10 cellular contexts compared by ENCODE assay signal in genomic region chr9:121359358-121360294, GRCh38. TPM values are rescaled to one million over a fixed set of nuclear protein-coding genes. Genes with fewer than 3 reads are reported as not detected.
DNase-seq lines count a peak whose midpoint lies in the region; ATAC-seq, FAIRE-seq and TF ChIP-seq lines count a peak whose summit lies in the region.
"Had no signal": no experiment of that assay in that cellular context is flagged by ENCODE, and none has a peak within 500 bp of the region (broad histone marks: within the 10 kb centered on the region; RNA-seq: fewer than 3 reads in every experiment).

No MANE protein-coding gene starts in this region.

- H3K4me1 ChIP-seq in IMR-90 (ENCODE audit: control insufficient read depth, insufficient read depth, low read length) (peaks cover 11% of the 10 kb centered on the region), small intestine (ENCODE audit: control insufficient read depth in 2 of 2, insufficient read depth in 1 of 2, low read depth in 1 of 2, low read length in 1 of 2) (peaks cover 8 to 19% of the 10 kb centered on the region in 2 donors)

- no peak overlapping the region for H2BK20ac ChIP-seq in IMR-90 (ENCODE audit: low read depth, low read length)

- no peaks in the 10 kb centered on the region for H3K27me3 ChIP-seq in CD4-positive, alpha-beta T cell (ENCODE audit: control insufficient read depth, insufficient read depth, low read length)
- H3K27me3 ChIP-seq in IMR-90 (ENCODE audit: control insufficient read depth, insufficient read depth, low read length): no peaks in the 10 kb centered on the region
- H3K27me3 ChIP-seq in small intestine (ENCODE audit: control insufficient read depth in 2 of 2, insufficient read depth in 2 of 2, low read length in 2 of 2): no peaks in the 10 kb centered on the region

- POLR2A ChIA-PET in CD4-positive, alpha-beta T cell (lab: Charles Lee): interaction anchor here (1.6 kb wide), 1 partner anchor 9 kb away, joined by 5 read pairs; no protein-coding TSS in a partner anchor
- POLR2A ChIA-PET in IMR-90 (lab: Charles Lee; ENCODE audit: unreplicated experiment): no interaction called here

- H3K36me3 ChIP-seq in IMR-90 (ENCODE audit: control insufficient read depth, insufficient read depth, low read length) (peaks cover 9% of the 10 kb centered on the region), small intestine (ENCODE audit: control insufficient read depth in 2 of 2, insufficient read depth in 2 of 2, low read length in 2 of 2) (peaks cover 0 to 3% of the 10 kb centered on the region in 2 donors)

- H2BK120ac ChIP-seq in IMR-90 (ENCODE audit: low read depth, low read length): peak overlapping the region; percentile 74; the same call in 1 of the 2 replicates

- no peak for DNase-seq in CD4-positive, alpha-beta T cell
- DNase-seq in IMR-90: no peak
- DNase-seq in cardiac fibroblast (ENCODE audit: low read depth in 2 of 2): peak; percentile 41 to 72
- DNase-seq in natural killer cell treated with Interleukin-12 subunit alpha and Interleukin-12 subunit beta and Interleukin-15 and Interleukin-18, amount 100 ng/mL, for 72 hours (ENCODE audit: low spot score): no peak
- DNase-seq in NCI-H748 treated with DMSO at 0.1 percent for 48 hours (lab: John Stamatoyannopoulos, UW): no peak
- DNase-seq in small intestine: no peak
- no peak for DNase-seq in dedifferentiated amniotic fluid mesenchymal stem cell (ENCODE audit: extremely low spot score)
- DNase-seq in NCI-H146 treated with DMSO at 0.1 percent for 48 hours (lab: John Stamatoyannopoulos, UW; ENCODE audit: unreplicated experiment): no peak

- H3K9ac ChIP-seq in IMR-90 (ENCODE audit: low read depth, low read length): no peak overlapping the region

- peak overlapping the region; percentile 28; the same call in 1 of the 2 replicates for H3K18ac ChIP-seq in IMR-90 (ENCODE audit: low read depth, low read length)

- H2AK5ac ChIP-seq in IMR-90 (ENCODE audit: low read depth, low read length): no peak overlapping the region

- peaks cover 61% of the 10 kb centered on the region for H3K4me1 Mint-ChIP-seq in CD4-positive, alpha-beta T cell (ENCODE audit: low read depth)
- H3K4me1 Mint-ChIP-seq in natural killer cell treated with Interleukin-12 subunit alpha and Interleukin-12 subunit beta and Interleukin-15 and Interleukin-18, amount 100 ng/mL, for 72 hours (ENCODE audit: low read depth in 2 of 2): peaks cover 69 to 89% of the 10 kb centered on the region in 2 donors

- dilution Hi-C loops in IMR-90 (cut with HindIII; ENCODE audit: low sequenced_read_pairs, unreplicated experiment): no loop called here

- TF ChIP-seq RAD21 in IMR-90 (IDR thresholded peaks at IDR 0.05; ENCODE audit: low read length): no peak

- no peaks in the 10 kb centered on the region for H4K20me1 ChIP-seq in IMR-90 (ENCODE audit: insufficient read depth, low read length)

- H4K8ac ChIP-seq in IMR-90 (ENCODE audit: low read depth in 2 of 2, low read length in 2 of 2): peak overlapping the region in 1 of 2 experiments; percentile 63; a peak in 1 of 4 replicates

- H3K4me3 ChIP-seq in IMR-90 (ENCODE audit: insufficient read depth, low read depth, low read length): no peak overlapping the region
- no peak overlapping the region for H3K4me3 ChIP-seq in cardiac fibroblast (replicated peaks in 1 of 2; ENCODE audit: low read depth in 2 of 2, low read length in 2 of 2)
- H3K4me3 ChIP-seq in small intestine (ENCODE audit: low read depth in 1 of 2, low read length in 2 of 2): no peak overlapping the region
- H3K4me3 ChIP-seq: lung had no signal

- no peak overlapping the region for H3K4me3 Mint-ChIP-seq in CD4-positive, alpha-beta T cell
- peak overlapping the region; percentile 84 for H3K4me3 Mint-ChIP-seq in natural killer cell treated with Interleukin-12 subunit alpha and Interleukin-12 subunit beta and Interleukin-15 and Interleukin-18, amount 100 ng/mL, for 72 hours

- CTCF ChIA-PET in CD4-positive, alpha-beta T cell (lab: Charles Lee): interaction anchor here (1.9 kb wide), 1 partner anchor 39 kb away, joined by 11 read pairs; no protein-coding TSS in a partner anchor
- CTCF ChIA-PET in IMR-90 (lab: Yijun Ruan, JAX): no interaction called here

- H3K56ac ChIP-seq in IMR-90 (ENCODE audit: extremely low read depth, insufficient read depth, low read length): no peak overlapping the region

- no peak for TF ChIP-seq POLR2A in IMR-90 (IDR thresholded peaks at IDR 0.05; ENCODE audit: low read depth, low read length)

- no peak overlapping the region; the same call in 1 of the 2 replicates for H4K5ac ChIP-seq in IMR-90 (ENCODE audit: low read depth, low read length)

- peaks cover 4% of the 10 kb centered on the region for H3K36me3 Mint-ChIP-seq in CD4-positive, alpha-beta T cell (ENCODE audit: low read depth)
- H3K36me3 Mint-ChIP-seq in natural killer cell treated with Interleukin-12 subunit alpha and Interleukin-12 subunit beta and Interleukin-15 and Interleukin-18, amount 100 ng/mL, for 72 hours: peaks cover 18% of the 10 kb centered on the region

- ATAC-seq in CD4-positive, alpha-beta T cell (ENCODE audit: poor library complexity): no peak
- no peak for ATAC-seq in IMR-90 (ENCODE audit: low read depth)
- ATAC-seq in natural killer cell treated with Interleukin-12 subunit alpha and Interleukin-12 subunit beta and Interleukin-15 and Interleukin-18, amount 100 ng/mL, for 72 hours: peak; percentile 3 to 45

- H3K9me1 ChIP-seq in IMR-90 (ENCODE audit: insufficient read depth, low read length): 0 out of 2 replicates have a peak, but pooled peaks cover 3% of the 10 kb centered on the region

- H3K4me2 ChIP-seq in IMR-90 (ENCODE audit: low read depth, low read length): peak overlapping the region; percentile 13; the same call in 1 of the 2 replicates

- H3K9me3 Mint-ChIP-seq in CD4-positive, alpha-beta T cell: no peaks in the 10 kb centered on the region
- no peaks in the 10 kb centered on the region for H3K9me3 Mint-ChIP-seq in natural killer cell treated with Interleukin-12 subunit alpha and Interleukin-12 subunit beta and Interleukin-15 and Interleukin-18, amount 100 ng/mL, for 72 hours

- 0 out of 3 replicates have a peak overlapping the region, but pooled peaks have one; percentile 47 for H2BK15ac ChIP-seq in IMR-90 (ENCODE audit: low read depth, low read length)

- no CpG with 5 or more reads among the region's 3 CpGs for WGBS in IMR-90 (ENCODE audit: extremely low coverage in 2 of 2, insufficient read length in 1 of 2), 2 experiments
- 75 to 90% (median 77%) methylated on average over 3 of the region's 3 CpGs for WGBS in small intestine, 3 donors

- no peaks in the 10 kb centered on the region for H3K27me3 Mint-ChIP-seq in CD4-positive, alpha-beta T cell
- H3K27me3 Mint-ChIP-seq in natural killer cell treated with Interleukin-12 subunit alpha and Interleukin-12 subunit beta and Interleukin-15 and Interleukin-18, amount 100 ng/mL, for 72 hours: no peaks in the 10 kb centered on the region

- peak overlapping the region; percentile 49 for H2BK5ac ChIP-seq in IMR-90 (ENCODE audit: low read depth, low read length, poor library complexity, severe bottlenecking)

- FAIRE-seq in small intestine (lab: Jason Lieb, UNC): no peak
- FAIRE-seq: TTC549 had no signal

- H3K27ac ChIP-seq in CD4-positive, alpha-beta T cell (ENCODE audit: low read depth, low read length): no peak overlapping the region
- H3K27ac ChIP-seq in IMR-90 (ENCODE audit: insufficient read depth, low read length) (no peak overlapping the region), small intestine (ENCODE audit: low read depth in 1 of 2, low read length in 1 of 2) (peak overlapping the region in 1 of 2 donors; percentile 24)

- no peaks in the 10 kb centered on the region for H3K9me3 ChIP-seq in CD4-positive, alpha-beta T cell (ENCODE audit: control insufficient read depth, low read length)
- H3K9me3 ChIP-seq in IMR-90 (ENCODE audit: control insufficient read depth, insufficient read depth, low read length) (no peaks in the 10 kb centered on the region), small intestine (ENCODE audit: control insufficient read depth, low read depth) (no peaks in the 10 kb centered on the region)

- H2AK9ac ChIP-seq in IMR-90 (replicated peaks; ENCODE audit: low read depth, low read length, poor library complexity): no peak overlapping the region

- in situ Hi-C loops in IMR-90 (cut with MboI; ENCODE audit: low sequenced_read_pairs): no loop called here

- no TSS peak for BruUV-seq in IMR-90 (replicated peaks; lab: Mats Ljungman, UMichigan)

- peak overlapping the region; percentile 85; the same call in 1 of the 2 replicates for H3K23ac ChIP-seq in IMR-90 (ENCODE audit: low read depth, low read length)

- no peak overlapping the region for H2AFZ ChIP-seq in IMR-90 (replicated peaks; ENCODE audit: low read length, poor library complexity)

- H3K4ac ChIP-seq in IMR-90 (ENCODE audit: low read depth, low read length): peak overlapping the region; percentile 29; the same call in 1 of the 2 replicates

- peak overlapping the region; percentile 55 for H3K27ac Mint-ChIP-seq in CD4-positive, alpha-beta T cell
- peak overlapping the region; percentile 69 to 93 for H3K27ac Mint-ChIP-seq in natural killer cell treated with Interleukin-12 subunit alpha and Interleukin-12 subunit beta and Interleukin-15 and Interleukin-18, amount 100 ng/mL, for 72 hours

- peaks cover 16 to 53% of the 10 kb centered on the region in 2 experiments for H3K79me1 ChIP-seq in IMR-90 (ENCODE audit: low read depth in 1 of 2, low read length in 2 of 2)

- no peak for TF ChIP-seq CTCF in CD4-positive, alpha-beta T cell (IDR thresholded peaks at IDR 0.05)
- no peak for TF ChIP-seq CTCF in IMR-90 (conservative IDR thresholded peaks at IDR 0.05; ENCODE audit: low read depth, low read length)
- TF ChIP-seq CTCF in cardiac fibroblast (IDR thresholded peaks at IDR 0.05; ENCODE audit: low read depth, low read length): no peak

- H3K14ac ChIP-seq in IMR-90 (replicated peaks; ENCODE audit: low read depth, low read length): peak overlapping the region; percentile 40; the same call in 1 of the 2 replicates

- no peak overlapping the region for H4K91ac ChIP-seq in IMR-90 (ENCODE audit: insufficient read depth, low read depth, low read length)

- intact Hi-C loops in CD4-positive, alpha-beta T cell (cut with DNase I, micrococcal nuclease): no loop called here
- intact Hi-C loops in IMR-90 (cut with micrococcal nuclease): no loop called here

TF ChIP-seq in IMR-90, 13 proteins besides CTCF, POLR2A, EP300 and RAD21:
- TF ChIP-seq MAZ (IDR thresholded peaks at IDR 0.05; ENCODE audit: borderline replicate concordance, low read depth, low read length) (no peak), RFX5 (IDR thresholded peaks at IDR 0.05; ENCODE audit: low read depth, low read length) (no peak), SMC3 (IDR thresholded peaks at IDR 0.05; ENCODE audit: low read depth, low read length) (no peak)

RNA-seq across cellular contexts. Expression of gene STOM, which starts 10.4 kb away (rescaled TPM):
- total RNA-seq in CD4-positive, alpha-beta T cell: 10 to 100 TPM; 26.1 to 27.9 TPM
- 84.8 and 103 TPM in 2 replicates for total RNA-seq in IMR-90 (2012; rRNA removed)
- polyA plus RNA-seq in IMR-90 (2012; rRNA removed) (67.6 and 78.4 TPM in 2 replicates), small intestine (100 to 1,000 TPM in 1 of 3 donors, 10 to 100 TPM in 2; 20.8 to 115 (median 73.2) TPM)
- polyA plus RNA-seq in IMR-90 (2012; cell fraction: cytosol; rRNA removed): 45.3 TPM in 2 replicates
- polyA plus RNA-seq in IMR-90 (2012; cell fraction: nucleus; rRNA removed; ENCODE audit: low replicate concordance): 9.8 and 44.1 TPM in 2 replicates
- 100 to 1,000 TPM in 1 of 2 donors, 10 to 100 TPM in 1; 99.4 to 321 TPM for total RNA-seq in natural killer cell treated with Interleukin-12 subunit alpha and Interleukin-12 subunit beta and Interleukin-15 and Interleukin-18, amount 100 ng/mL, for 72 hours

Comparison
In these comparisons a context has a peak if more than half of its experiments do, and no peak if none do; other contexts are left out.
1. ATAC-seq: peak in natural killer cell treated with Interleukin-12 subunit alpha and Interleukin-12 subunit beta and Interleukin-15 and Interleukin-18, amount 100 ng/mL, for 72 hours (2 of 2); none in CD4-positive, alpha-beta T cell (single experiment) and IMR-90 (single experiment).
2. DNase-seq: peak in cardiac fibroblast (2 of 2); none in CD4-positive, alpha-beta T cell (0 of 10), IMR-90 (single experiment), natural killer cell treated with Interleukin-12 subunit alpha and Interleukin-12 subunit beta and Interleukin-15 and Interleukin-18, amount 100 ng/mL, for 72 hours (single experiment), NCI-H748 treated with DMSO at 0.1 percent for 48 hours (single experiment), small intestine (single experiment), dedifferentiated amniotic fluid mesenchymal stem cell (single experiment) and NCI-H146 treated with DMSO at 0.1 percent for 48 hours (single experiment).